Comparison of ENCODE assay signal across 8 cellular contexts in the genomic region with DNA sequence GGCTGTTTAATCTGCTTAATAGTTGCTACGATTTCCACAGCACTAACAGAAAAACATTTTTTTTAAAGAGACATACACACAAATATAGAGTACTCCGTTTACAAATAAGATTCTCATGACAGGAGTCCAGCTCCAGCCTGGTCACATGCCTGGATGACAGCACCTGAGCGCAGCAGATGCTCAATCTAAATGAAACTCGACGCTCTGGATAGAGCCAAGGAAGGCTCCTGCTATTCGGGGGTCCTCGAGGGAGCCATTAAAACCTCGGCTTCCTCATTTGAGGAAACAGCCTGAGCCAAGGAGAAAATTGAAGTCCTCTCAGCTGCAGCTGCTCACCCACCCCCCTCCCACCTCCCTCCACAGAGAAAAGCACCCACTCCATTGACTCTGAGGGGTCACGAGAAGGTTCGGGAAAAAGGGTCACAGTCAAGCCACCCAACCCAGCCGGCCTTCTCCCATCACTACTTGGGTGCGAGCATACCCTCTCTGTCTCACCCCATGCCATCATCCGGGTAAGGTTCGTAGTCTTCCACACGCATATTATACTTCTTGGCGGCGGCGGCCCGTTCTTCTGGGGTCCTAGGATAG. TPM values are rescaled to one million over a fixed set of nuclear protein-coding genes. Genes with fewer than 3 reads are reported as not detected.
DNase-seq lines count a peak whose midpoint lies in the region; TF ChIP-seq lines count a peak whose summit lies in the region.

No MANE protein-coding gene starts in this region.

- H3K9ac ChIP-seq in endodermal cell (ENCODE audit: extremely low read depth, low read length, poor library complexity, severe bottlenecking): peak overlapping the region; percentile 68

- peaks cover 35% of the 10 kb centered on the region for H3K36me3 Mint-ChIP-seq in activated CD4-positive, alpha-beta T cell treated with anti-CD3 and anti-CD28 coated beads, Interleukin-2, amount 10 ng/mL, durations not matched to agents 24 days and 14 days (ENCODE audit: low read depth)
- H3K36me3 Mint-ChIP-seq in endodermal cell (ENCODE audit: low read depth) (peaks cover 27% of the 10 kb centered on the region), nephron progenitor cell (ENCODE audit: low read depth) (peaks cover 30% of the 10 kb centered on the region)

- H3K27ac ChIP-seq in endodermal cell (ENCODE audit: low read depth, low read length): no peak overlapping the region

- H3K27ac Mint-ChIP-seq in activated CD4-positive, alpha-beta T cell treated with anti-CD3 and anti-CD28 coated beads, Interleukin-2, amount 10 ng/mL, durations not matched to agents 24 days and 14 days: peak overlapping the region; percentile 91
- H3K27ac Mint-ChIP-seq in endodermal cell (peak overlapping the region; percentile 96), nephron progenitor cell (peak overlapping the region; percentile 16)

- no peaks in the 10 kb centered on the region for H3K9me3 ChIP-seq in endodermal cell (ENCODE audit: control insufficient read depth, low read length)

- peak overlapping the region; percentile 95 for H3K4me3 ChIP-seq in endodermal cell (ENCODE audit: low read length)

- intact Hi-C loops in activated CD4-positive, alpha-beta T cell treated with anti-CD3 and anti-CD28 coated beads, Interleukin-2, amount 10 ng/mL, durations not matched to agents 24 days and 14 days (cut with micrococcal nuclease): loop anchor here (1.0 to 5.0 kb wide), 4 partner anchors 18 to 342 kb away; a partner anchor contains a TSS

- H3K4me1 ChIP-seq in endodermal cell (ENCODE audit: control insufficient read depth, insufficient read depth, low read length): no peaks in the 10 kb centered on the region

- 11 to 18% methylated on average over 7 to 19 of the region's 19 CpGs for WGBS in endodermal cell (ENCODE audit: insufficient coverage in 1 of 2, insufficient read length in 1 of 2), 2 experiments

- H3K4me1 Mint-ChIP-seq in activated CD4-positive, alpha-beta T cell treated with anti-CD3 and anti-CD28 coated beads, Interleukin-2, amount 10 ng/mL, durations not matched to agents 24 days and 14 days: peaks cover 27% of the 10 kb centered on the region
- H3K4me1 Mint-ChIP-seq in endodermal cell (peaks cover 9% of the 10 kb centered on the region), nephron progenitor cell (peaks cover 24% of the 10 kb centered on the region)

- H3K27me3 ChIP-seq in endodermal cell (ENCODE audit: control insufficient read depth, insufficient read depth, low read length, poor library complexity, severe bottlenecking): no peaks in the 10 kb centered on the region

- H3K4me3 Mint-ChIP-seq in activated CD4-positive, alpha-beta T cell treated with anti-CD3 and anti-CD28 coated beads, Interleukin-2, amount 10 ng/mL, durations not matched to agents 24 days and 14 days: peak overlapping the region; percentile 87
- H3K4me3 Mint-ChIP-seq in endodermal cell (peak overlapping the region; percentile 93), nephron progenitor cell (peak overlapping the region; percentile 100)

- DNase-seq in activated CD4-positive, alpha-beta T cell treated with anti-CD3 and anti-CD28 coated beads, Interleukin-2, amount 10 ng/mL, durations not matched to agents 24 days and 14 days: no peak
- no peak for DNase-seq in activated CD4-positive, alpha-beta T cell treated with anti-CD3 and anti-CD28 coated beads for 4 hours
- DNase-seq in OCI-M1 (lab: John Stamatoyannopoulos, UW) (peak; percentile 44), endodermal cell (peak; percentile 49), nephron progenitor cell (peak; percentile 30), NCI-H510A treated with DMSO at 0.1 percent for 48 hours (lab: John Stamatoyannopoulos, UW) (no peak), activated gamma-delta T cell treated with Interleukin-2 at 50 U/mL for 16 hours (no peak), amniotic stem cell (lab: John Stamatoyannopoulos, UW) (no peak)

- peaks cover 35% of the 10 kb centered on the region for H3K36me3 ChIP-seq in endodermal cell (ENCODE audit: control insufficient read depth, insufficient read depth, low read length)

- TF ChIP-seq CTCF in endodermal cell (conservative IDR thresholded peaks at IDR 0.05) (no peak), nephron progenitor cell (IDR thresholded peaks at IDR 0.05) (no peak)

- H3K9me3 Mint-ChIP-seq in activated CD4-positive, alpha-beta T cell treated with anti-CD3 and anti-CD28 coated beads, Interleukin-2, amount 10 ng/mL, durations not matched to agents 24 days and 14 days: no peaks in the 10 kb centered on the region
- H3K9me3 Mint-ChIP-seq in endodermal cell: no peaks in the 10 kb centered on the region
- H3K9me3 Mint-ChIP-seq in nephron progenitor cell: no peaks in the 10 kb centered on the region

- H3K27me3 Mint-ChIP-seq in activated CD4-positive, alpha-beta T cell treated with anti-CD3 and anti-CD28 coated beads, Interleukin-2, amount 10 ng/mL, durations not matched to agents 24 days and 14 days: no peaks in the 10 kb centered on the region
- H3K27me3 Mint-ChIP-seq in endodermal cell (ENCODE audit: insufficient read depth) (no peaks in the 10 kb centered on the region), nephron progenitor cell (ENCODE audit: low read depth, poor library complexity) (peaks cover 4% of the 10 kb centered on the region)

RNA-seq across cellular contexts. Expression of a gene that starts 0.7 kb away (rescaled TPM):
- 323 TPM in 2 replicates for total RNA-seq in activated CD4-positive, alpha-beta T cell treated with anti-CD3 and anti-CD28 coated beads, Interleukin-2, amount 10 ng/mL, durations not matched to agents 24 days and 14 days
- total RNA-seq in endodermal cell: 100 to 1,000 TPM; 162 to 192 TPM
- 196 TPM for polyA plus RNA-seq in endodermal cell (2013, experiment 1 of 2)
- 185 TPM for polyA plus RNA-seq in endodermal cell (2013, experiment 2 of 2)

RNA-seq across cellular contexts. Expression of a gene that starts 6.8 kb away (rescaled TPM):
- total RNA-seq in activated CD4-positive, alpha-beta T cell treated with anti-CD3 and anti-CD28 coated beads, Interleukin-2, amount 10 ng/mL, durations not matched to agents 24 days and 14 days: 47.4 and 51.3 TPM in 2 replicates
- 10 to 100 TPM; 51.8 to 58.8 TPM for total RNA-seq in endodermal cell
- polyA plus RNA-seq in endodermal cell (2013, experiment 1 of 2): 28.9 TPM
- polyA plus RNA-seq in endodermal cell (2013, experiment 2 of 2): 22.4 TPM

RNA-seq across cellular contexts. Expression of a gene that starts 9.3 kb away (rescaled TPM):
- total RNA-seq in activated CD4-positive, alpha-beta T cell treated with anti-CD3 and anti-CD28 coated beads, Interleukin-2, amount 10 ng/mL, durations not matched to agents 24 days and 14 days: 54.2 and 57.0 TPM in 2 replicates
- 10 to 100 TPM in 1 of 2 donors, 1 to 10 TPM in 1; 9.0 to 13.6 TPM for total RNA-seq in endodermal cell
- polyA plus RNA-seq in endodermal cell (2013, experiment 1 of 2): 14.0 TPM
- polyA plus RNA-seq in endodermal cell (2013, experiment 2 of 2): 13.4 TPM

Comparison
In these comparisons a context has a peak if more than half of its experiments do, and no peak if none do; other contexts are left out.
1. DNase-seq: peak in OCI-M1 (single experiment), endodermal cell (single experiment) and nephron progenitor cell (single experiment); none in activated CD4-positive, alpha-beta T cell treated with anti-CD3 and anti-CD28 coated beads, Interleukin-2, amount 10 ng/mL, durations not matched to agents 24 days and 14 days (single experiment), activated CD4-positive, alpha-beta T cell treated with anti-CD3 and anti-CD28 coated beads for 4 hours (0 of 2), NCI-H510A treated with DMSO at 0.1 percent for 48 hours (single experiment), activated gamma-delta T cell treated with Interleukin-2 at 50 U/mL for 16 hours (single experiment) and amniotic stem cell (single experiment).
2. H3K27ac Mint-ChIP-seq: peak in every context shown above with its lines; median percentile 96 in endodermal cell; 91 in activated CD4-positive, alpha-beta T cell treated with anti-CD3 and anti-CD28 coated beads, Interleukin-2, amount 10 ng/mL, durations not matched to agents 24 days and 14 days; 16 in nephron progenitor cell.
3. Peak in every context shown above with its lines, with median percentiles within 50 percentile points of each other: H3K4me3 Mint-ChIP-seq.